In genomic region chr20:32129863-32130262, GRCh38 we compare ENCODE assay signal across 9 cellular contexts.
"Had no signal": no experiment of that assay in that cellular context is flagged by ENCODE, and none has a peak within 500 bp of the region (broad histone marks: within the 10 kb centered on the region; RNA-seq: fewer than 3 reads in every experiment).

No MANE protein-coding gene starts in this region.

- H3K9me3 Mint-ChIP-seq: HFFc6 had no signal

- H3K4me3 Mint-ChIP-seq: HFFc6 had no signal

- H2AFZ ChIP-seq: GM23248 had no signal

- H3K9ac ChIP-seq: GM23248 had no signal

- ATAC-seq: HCT116, K562 had no signal

- H3K27ac Mint-ChIP-seq: HFFc6 had no signal

- H3K9me3 ChIP-seq: HAP-1 had no signal

- H3K4me3 ChIP-seq: GM23248, HAP-1, K562 had no signal

- DNase-seq: GM23248, GOT3, H7, HFFc6, IMR-90 had no signal

- H3K27ac ChIP-seq: GM23248, HL-60 had no signal

- FAIRE-seq: K562 had no signal
